ENCODE assay signal across 37 cellular contexts in the genomic region with DNA sequence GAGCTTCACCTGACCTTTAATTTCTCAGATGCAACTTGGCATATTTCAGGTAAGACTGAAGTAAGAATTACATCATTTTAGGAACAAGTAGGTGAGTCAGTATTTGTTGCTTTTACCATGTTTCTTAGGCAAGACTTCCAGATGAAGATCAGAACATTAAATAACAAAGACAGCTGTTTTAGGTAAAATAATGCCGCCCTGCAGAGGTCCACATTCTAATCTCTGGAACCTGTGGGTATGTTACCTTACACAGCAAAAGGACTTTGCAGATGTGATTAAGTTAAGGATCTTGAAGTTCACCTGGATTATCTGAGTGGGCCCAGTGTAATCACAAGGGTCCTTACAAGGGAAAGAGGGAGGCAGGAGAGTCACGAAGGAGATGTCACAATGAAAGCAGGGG. TPM values are rescaled to one million over a fixed set of nuclear protein-coding genes. Genes with fewer than 3 reads are reported as not detected.
"Had no signal": no experiment of that assay in that cellular context is flagged by ENCODE, and none has a peak within 500 bp of the region (broad histone marks: within the 10 kb centered on the region; RNA-seq: fewer than 3 reads in every experiment).

No MANE protein-coding gene starts in this region.

- H3K36me3 Mint-ChIP-seq: activated CD4-positive, alpha-beta memory T cell treated with anti-CD3 and anti-CD28 coated beads for 36 hours; activated CD8-positive, alpha-beta memory T cell treated with anti-CD3 and anti-CD28 coated beads, Interleukin-2, amount 10 ng/mL, durations not matched to agents 7 days and 5 days; brain had no signal

- H3K36me3 ChIP-seq: adrenal gland, ascending aorta, breast epithelium, esophagus muscularis mucosa, gastrocnemius medialis, heart left ventricle had no signal

- H3K4me3 ChIP-seq: adrenal gland, ascending aorta, breast epithelium, coronary artery, dorsolateral prefrontal cortex, esophagus muscularis mucosa, gastrocnemius medialis, heart left ventricle had no signal

- H3K9me3 ChIP-seq: adrenal gland, ascending aorta, breast epithelium, esophagus muscularis mucosa, gastrocnemius medialis had no signal

- H3K4me1 ChIP-seq: adrenal gland, breast epithelium, foreskin keratinocyte, gastrocnemius medialis had no signal

- H3K27ac ChIP-seq: adrenal gland, ascending aorta, breast epithelium, coronary artery, dorsolateral prefrontal cortex, esophagus muscularis mucosa, foreskin keratinocyte, gastrocnemius medialis, heart left ventricle had no signal

- ATAC-seq: activated CD8-positive, alpha-beta memory T cell treated with anti-CD3 and anti-CD28 coated beads, Interleukin-2, amount 10 ng/mL, durations not matched to agents 7 days and 5 days; activated CD8-positive, alpha-beta T cell treated with anti-CD3 and anti-CD28 coated beads, Interleukin-2, amount 10 ng/mL, durations not matched to agents 7 days and 5 days; activated naive CD8-positive, alpha-beta T cell treated with anti-CD3 and anti-CD28 coated beads, Interleukin-2, amount 50 U/mL, for 24 hours; foreskin keratinocyte; gastrocnemius medialis; heart left ventricle; T-helper 17 cell had no signal

- H3K4me3 Mint-ChIP-seq: activated CD4-positive, alpha-beta memory T cell treated with anti-CD3 and anti-CD28 coated beads for 36 hours; activated CD8-positive, alpha-beta memory T cell treated with anti-CD3 and anti-CD28 coated beads, Interleukin-2, amount 10 ng/mL, durations not matched to agents 7 days and 5 days; activated CD8-positive, alpha-beta T cell treated with anti-CD3 and anti-CD28 coated beads, Interleukin-2, amount 10 ng/mL, durations not matched to agents 7 days and 5 days; activated naive CD4-positive, alpha-beta T cell treated with anti-CD3 and anti-CD28 coated beads for 36 hours; activated naive CD4-positive, alpha-beta T cell treated with anti-CD3 and anti-CD28 coated beads, Interleukin-2, amount 50 U/mL, for 24 hours; activated naive CD8-positive, alpha-beta T cell treated with anti-CD3 and anti-CD28 coated beads for 36 hours; activated naive CD8-positive, alpha-beta T cell treated with anti-CD3 and anti-CD28 coated beads, Interleukin-2, amount 50 U/mL, for 24 hours; activated T-helper 1 cell treated with anti-CD3 and anti-CD28 coated beads, Interleukin-12 subunit alpha, Interleukin-12 subunit beta, Interleukin-2, Interleukin-4 antibody, amounts not matched to agents 30 ng/mL and 10 ng/mL and 1 ng/mL, durations not matched to agents 14 hours and 24 hours and 36 hours; brain; central memory CD8-positive, alpha-beta T cell; dendritic cell treated with granulocyte-macrophage colony-stimulating factor and Interleukin-4, amounts not matched to agents 40 ng/mL and 50 ng/mL, for 4 days; endodermal cell; T-helper 17 cell; T-helper 2 cell treated with Interferon-gamma antibody and Interleukin-4, amounts not matched to agents 5 μg/mL and 100 μg/mL, for 36 hours had no signal

- H3K27ac Mint-ChIP-seq: activated CD4-positive, alpha-beta memory T cell treated with anti-CD3 and anti-CD28 coated beads for 36 hours; activated CD8-positive, alpha-beta memory T cell treated with anti-CD3 and anti-CD28 coated beads, Interleukin-2, amount 10 ng/mL, durations not matched to agents 7 days and 5 days; activated CD8-positive, alpha-beta T cell treated with anti-CD3 and anti-CD28 coated beads, Interleukin-2, amount 10 ng/mL, durations not matched to agents 7 days and 5 days; activated naive CD4-positive, alpha-beta T cell treated with anti-CD3 and anti-CD28 coated beads for 36 hours; activated naive CD4-positive, alpha-beta T cell treated with anti-CD3 and anti-CD28 coated beads, Interleukin-2, amount 50 U/mL, for 24 hours; activated naive CD8-positive, alpha-beta T cell treated with anti-CD3 and anti-CD28 coated beads for 36 hours; activated naive CD8-positive, alpha-beta T cell treated with anti-CD3 and anti-CD28 coated beads, Interleukin-2, amount 50 U/mL, for 24 hours; activated T-helper 1 cell treated with anti-CD3 and anti-CD28 coated beads, Interleukin-12 subunit alpha, Interleukin-12 subunit beta, Interleukin-2, Interleukin-4 antibody, amounts not matched to agents 30 ng/mL and 10 ng/mL and 1 ng/mL, durations not matched to agents 14 hours and 24 hours and 36 hours; activated T-helper 2 cell treated with anti-CD3 and anti-CD28 coated beads, Interferon-gamma antibody, Interleukin-2, Interleukin-4, amounts not matched to agents 10 μg/mL and 5 μg/mL and 100 μg/mL, durations not matched to agents 14 hours and 24 hours and 36 hours; brain; dendritic cell treated with granulocyte-macrophage colony-stimulating factor and Interleukin-4, amounts not matched to agents 40 ng/mL and 50 ng/mL, for 4 days; endodermal cell; T-helper 17 cell; T-helper 2 cell treated with Interferon-gamma antibody and Interleukin-4, amounts not matched to agents 5 μg/mL and 100 μg/mL, for 36 hours had no signal

- DNase-seq: activated CD4-positive, alpha-beta memory T cell treated with anti-CD3 and anti-CD28 coated beads for 36 hours; activated CD4-positive, alpha-beta T cell treated with anti-CD3 and anti-CD28 coated beads for 48 hours; activated CD8-positive, alpha-beta memory T cell treated with anti-CD3 and anti-CD28 coated beads, Interleukin-2, amount 10 ng/mL, durations not matched to agents 7 days and 5 days; activated CD8-positive, alpha-beta memory T cell treated with anti-CD3 and anti-CD28 coated beads, Interleukin-2, amount 50 U/mL, for 4 hours; activated CD8-positive, alpha-beta T cell treated with anti-CD3 and anti-CD28 coated beads, Interleukin-2, amount 10 ng/mL, durations not matched to agents 7 days and 5 days; activated effector memory CD4-positive, alpha-beta T cell treated with anti-CD3 and anti-CD28 coated beads, Interleukin-2, amount 50 U/mL, for 16 hours; activated naive CD4-positive, alpha-beta T cell treated with anti-CD3 and anti-CD28 coated beads for 36 hours; activated naive CD8-positive, alpha-beta T cell treated with anti-CD3 and anti-CD28 coated beads for 36 hours; activated naive CD8-positive, alpha-beta T cell treated with anti-CD3 and anti-CD28 coated beads, Interleukin-2, amount 50 U/mL, for 24 hours; activated T-cell treated with anti-CD3 and anti-CD28 coated beads, Interleukin-2, amount 50 U/mL, for 1 hour; activated T-cell treated with anti-CD3 and anti-CD28 coated beads, Interleukin-2, amount 50 U/mL, for 48 hours; adrenal gland; amygdala; dorsolateral prefrontal cortex; effector memory CD4-positive, alpha-beta T cell; endodermal cell; erythroblast; foreskin keratinocyte; gastrocnemius medialis; glutamatergic neuron; heart left ventricle; T-helper 1 cell; T-helper 17 cell; T1000 had no signal

- H3K27me3 Mint-ChIP-seq: activated CD4-positive, alpha-beta memory T cell treated with anti-CD3 and anti-CD28 coated beads for 36 hours; activated naive CD4-positive, alpha-beta T cell treated with anti-CD3 and anti-CD28 coated beads, Interleukin-2, amount 50 U/mL, for 24 hours; activated naive CD8-positive, alpha-beta T cell treated with anti-CD3 and anti-CD28 coated beads for 36 hours; central memory CD8-positive, alpha-beta T cell; T-helper 17 cell had no signal

- H3K27me3 ChIP-seq: adrenal gland, ascending aorta, breast epithelium, esophagus muscularis mucosa, gastrocnemius medialis had no signal

- H3K9me3 Mint-ChIP-seq: activated CD4-positive, alpha-beta memory T cell treated with anti-CD3 and anti-CD28 coated beads for 36 hours; activated naive CD4-positive, alpha-beta T cell treated with anti-CD3 and anti-CD28 coated beads for 36 hours; activated naive CD4-positive, alpha-beta T cell treated with anti-CD3 and anti-CD28 coated beads, Interleukin-2, amount 50 U/mL, for 24 hours; activated T-helper 2 cell treated with anti-CD3 and anti-CD28 coated beads, Interferon-gamma antibody, Interleukin-2, Interleukin-4, amounts not matched to agents 10 μg/mL and 5 μg/mL and 100 μg/mL, durations not matched to agents 14 hours and 24 hours and 36 hours; central memory CD8-positive, alpha-beta T cell; dendritic cell treated with granulocyte-macrophage colony-stimulating factor and Interleukin-4, amounts not matched to agents 40 ng/mL and 50 ng/mL, for 4 days; endodermal cell; T-helper 2 cell treated with Interferon-gamma antibody and Interleukin-4, amounts not matched to agents 5 μg/mL and 100 μg/mL, for 36 hours had no signal

- H3K4me1 Mint-ChIP-seq: activated naive CD8-positive, alpha-beta T cell treated with anti-CD3 and anti-CD28 coated beads for 36 hours; activated naive CD8-positive, alpha-beta T cell treated with anti-CD3 and anti-CD28 coated beads, Interleukin-2, amount 50 U/mL, for 24 hours; central memory CD8-positive, alpha-beta T cell had no signal

RNA-seq across cellular contexts. Expression of a gene that starts 39.3 kb away (rescaled TPM):
- total RNA-seq: ascending aorta, cardiac septum, cerebellum, dorsolateral prefrontal cortex, endodermal cell, foreskin keratinocyte, gastrocnemius medialis had no signal
- polyA plus RNA-seq: foreskin keratinocyte had no signal
